ENCODE assay signal across 8 cellular contexts in the genomic region with DNA sequence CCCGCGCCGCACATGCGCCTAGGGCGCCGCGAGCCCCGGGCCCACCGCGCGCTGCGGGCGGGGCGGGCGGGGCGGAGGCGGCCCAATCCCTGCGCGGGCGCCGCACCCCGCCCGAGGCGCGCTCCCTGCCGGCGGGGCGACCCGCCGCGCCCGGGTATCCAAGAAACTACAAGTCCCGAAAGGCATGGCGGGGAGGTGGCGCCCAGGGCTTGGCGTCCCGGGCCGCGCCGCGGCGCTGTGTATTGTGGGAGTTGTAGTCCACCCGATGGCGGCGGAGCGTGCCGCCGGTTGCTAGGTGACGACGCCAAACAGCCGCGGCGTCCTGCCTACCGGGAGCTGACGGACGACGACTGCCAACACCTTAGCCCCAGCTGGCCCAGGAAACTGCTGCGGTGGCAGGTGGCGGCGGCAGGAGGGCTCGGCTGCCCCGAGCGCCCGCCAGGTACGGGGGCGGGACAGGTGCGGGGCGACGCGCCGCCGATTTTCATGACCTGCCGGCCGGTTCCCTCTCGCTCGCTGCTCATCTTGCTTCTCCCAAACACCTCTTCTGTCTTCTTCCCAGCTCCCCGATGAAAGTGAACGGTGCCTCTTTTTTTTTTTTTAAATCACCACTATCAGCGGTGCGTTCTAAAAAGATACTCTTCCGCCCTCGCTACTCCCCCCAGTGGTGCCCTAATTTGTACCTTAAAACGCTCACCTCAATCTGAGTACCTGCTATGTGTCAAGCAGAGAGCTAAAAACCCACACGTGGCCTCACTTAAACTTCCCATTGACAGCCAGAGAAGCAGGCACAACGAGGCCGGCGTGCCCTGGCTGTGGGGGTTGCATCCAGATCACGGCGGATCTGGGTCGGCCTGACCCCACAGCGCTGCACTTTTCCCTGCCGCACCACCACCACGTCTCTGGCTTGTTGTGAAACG. TPM values are rescaled to one million over a fixed set of nuclear protein-coding genes. Genes with fewer than 3 reads are reported as not detected.
DNase-seq lines count a peak whose midpoint lies in the region; ATAC-seq and TF ChIP-seq lines count a peak whose summit lies in the region.

A gene (plus strand): TSS at position 304 of the 920 bp plus-strand sequence.

- peak within 1 kb of the TSS; percentile 93 for H3K4me2 ChIP-seq in DOHH2 (ENCODE audit: low read length)

- H4K20me1 ChIP-seq in DOHH2 (ENCODE audit: control insufficient read depth, insufficient read depth, low read depth, low read length): no peaks in the 10 kb centered on the region

- H3K27me3 ChIP-seq in DOHH2 (ENCODE audit: control insufficient read depth, low read length): peaks cover 69% of the 10 kb centered on the region

- peaks cover 11% of the 10 kb centered on the region for H3K4me1 ChIP-seq in DOHH2 (ENCODE audit: control insufficient read depth, low read length)

- peak; percentile 73 for DNase-seq in GOT3 (lab: John Stamatoyannopoulos, UW)
- peak; percentile 88 for DNase-seq in LNCaP clone FGC (ENCODE audit: low read depth)
- peak; percentile 90 for DNase-seq in RPMI7951 (ENCODE audit: low read depth)
- peak; percentile 86 for DNase-seq in fibroblast of peridontal ligament (ENCODE audit: extremely low read depth)
- peak; percentile 91 for DNase-seq in natural killer cell
- peak; percentile 85 for DNase-seq in stimulated activated naive B cell treated with anti-CD40 and anti-IgM and Interleukin-4, amounts not matched to agents 10 μg/mL and 1 μg/mL and 100 μg/mL, for 72 hours

- H3K27ac ChIP-seq in DOHH2 (ENCODE audit: low read depth, low read length): no peak within 1 kb of the TSS

- intact Hi-C loops in natural killer cell (cut with micrococcal nuclease): loop anchor here (1.0 to 2.0 kb wide), 2 partner anchors 177 to 544 kb away; a partner anchor contains a TSS

- peaks cover 27% of the 10 kb centered on the region for H3K4me1 Mint-ChIP-seq in activated T-helper 17 cell treated with anti-CD3 and anti-CD28 coated beads, Interleukin-2, amount 50 U/mL, for 72 hours
- H3K4me1 Mint-ChIP-seq in natural killer cell: peaks cover 41 to 48% of the 10 kb centered on the region in 2 donors
- peaks cover 23 to 42% of the 10 kb centered on the region in 2 donors for H3K4me1 Mint-ChIP-seq in stimulated activated naive B cell treated with anti-CD40 and anti-IgM and Interleukin-4, amounts not matched to agents 10 μg/mL and 1 μg/mL and 100 μg/mL, for 72 hours

- no peaks in the 10 kb centered on the region for H3K9me2 ChIP-seq in DOHH2 (replicated peaks; ENCODE audit: control insufficient read depth, low read length)

- no peaks in the 10 kb centered on the region for H3F3A ChIP-seq in DOHH2 (ENCODE audit: control insufficient read depth, insufficient read depth)

- ATAC-seq in activated T-helper 17 cell treated with anti-CD3 and anti-CD28 coated beads, Interleukin-2, amount 50 U/mL, for 72 hours (replicated peaks): peak; percentile 94
- ATAC-seq in natural killer cell: peak; percentile 85 to 97 (median 89)
- ATAC-seq in stimulated activated naive B cell treated with anti-CD40 and anti-IgM and Interleukin-4, amounts not matched to agents 10 μg/mL and 1 μg/mL and 100 μg/mL, for 72 hours (replicated peaks): peak; percentile 97 to 98

- TF ChIP-seq CTCF in DOHH2 (IDR thresholded peaks at IDR 0.05; ENCODE audit: low read depth, low read length, poor library complexity, severe bottlenecking) (peak; percentile 44), LNCaP clone FGC (IDR thresholded peaks at IDR 0.05; ENCODE audit: control insufficient read depth, extremely low read depth, insufficient read depth) (peak; percentile 31), natural killer cell (IDR thresholded peaks at IDR 0.05) (peak; percentile 26)

- peak within 1 kb of the TSS; percentile 58 for H3K27ac Mint-ChIP-seq in activated T-helper 17 cell treated with anti-CD3 and anti-CD28 coated beads, Interleukin-2, amount 50 U/mL, for 72 hours
- H3K27ac Mint-ChIP-seq in natural killer cell: peak within 1 kb of the TSS; percentile 87 to 88
- peak within 1 kb of the TSS; percentile 95 for H3K27ac Mint-ChIP-seq in stimulated activated naive B cell treated with anti-CD40 and anti-IgM and Interleukin-4, amounts not matched to agents 10 μg/mL and 1 μg/mL and 100 μg/mL, for 72 hours

- H3K36me3 Mint-ChIP-seq in activated T-helper 17 cell treated with anti-CD3 and anti-CD28 coated beads, Interleukin-2, amount 50 U/mL, for 72 hours (ENCODE audit: low read depth): peaks cover 9% of the 10 kb centered on the region
- no peaks in the 10 kb centered on the region for H3K36me3 Mint-ChIP-seq in natural killer cell
- no peaks in the 10 kb centered on the region for H3K36me3 Mint-ChIP-seq in stimulated activated naive B cell treated with anti-CD40 and anti-IgM and Interleukin-4, amounts not matched to agents 10 μg/mL and 1 μg/mL and 100 μg/mL, for 72 hours

- H3K9me3 ChIP-seq in DOHH2 (ENCODE audit: control insufficient read depth, insufficient read depth, low read length): no peaks in the 10 kb centered on the region

- no peaks in the 10 kb centered on the region for H3K79me2 ChIP-seq in DOHH2 (ENCODE audit: control insufficient read depth, low read length)

- no peaks in the 10 kb centered on the region for H3K27me3 Mint-ChIP-seq in activated T-helper 17 cell treated with anti-CD3 and anti-CD28 coated beads, Interleukin-2, amount 50 U/mL, for 72 hours
- H3K27me3 Mint-ChIP-seq in natural killer cell (ENCODE audit: low read depth in 2 of 2): peaks cover 16 to 20% of the 10 kb centered on the region in 2 donors
- peaks cover 60 to 65% of the 10 kb centered on the region in 2 donors for H3K27me3 Mint-ChIP-seq in stimulated activated naive B cell treated with anti-CD40 and anti-IgM and Interleukin-4, amounts not matched to agents 10 μg/mL and 1 μg/mL and 100 μg/mL, for 72 hours

- H3K9me3 Mint-ChIP-seq in activated T-helper 17 cell treated with anti-CD3 and anti-CD28 coated beads, Interleukin-2, amount 50 U/mL, for 72 hours: no peaks in the 10 kb centered on the region
- H3K9me3 Mint-ChIP-seq in natural killer cell: no peaks in the 10 kb centered on the region
- H3K9me3 Mint-ChIP-seq in stimulated activated naive B cell treated with anti-CD40 and anti-IgM and Interleukin-4, amounts not matched to agents 10 μg/mL and 1 μg/mL and 100 μg/mL, for 72 hours: no peaks in the 10 kb centered on the region

- no peaks in the 10 kb centered on the region for H3K36me3 ChIP-seq in DOHH2 (ENCODE audit: control insufficient read depth, low read length)

- H3K4me3 Mint-ChIP-seq in activated T-helper 17 cell treated with anti-CD3 and anti-CD28 coated beads, Interleukin-2, amount 50 U/mL, for 72 hours: peak within 1 kb of the TSS; percentile 84
- peak within 1 kb of the TSS; percentile 92 for H3K4me3 Mint-ChIP-seq in natural killer cell
- H3K4me3 Mint-ChIP-seq in stimulated activated naive B cell treated with anti-CD40 and anti-IgM and Interleukin-4, amounts not matched to agents 10 μg/mL and 1 μg/mL and 100 μg/mL, for 72 hours: peak within 1 kb of the TSS; percentile 89 to 95

- H3K4me3 ChIP-seq in DOHH2 (ENCODE audit: low read length) (peak within 1 kb of the TSS; percentile 74), LNCaP clone FGC (ENCODE audit: low read depth, low read length) (peak within 1 kb of the TSS; percentile 61)

RNA-seq across cellular contexts. Expression of the gene that starts here (rescaled TPM):
- 0.96 TPM in 1 of 2 replicates, not detected in the other for total RNA-seq in RPMI7951 (2014; rRNA removed; shearing (Covaris generic))
- under 1 TPM; 0.11 to 0.26 TPM for total RNA-seq in activated T-helper 17 cell treated with anti-CD3 and anti-CD28 coated beads, Interleukin-2, amount 50 U/mL, for 72 hours
- total RNA-seq in natural killer cell: not detected

Comparison
In these comparisons a context has a peak if more than half of its experiments do, and no peak if none do; other contexts are left out.
1. Peak in DNase-seq in RPMI7951; RNA of the gene not detected or under 1 TPM.
2. Peak in ATAC-seq in activated T-helper 17 cell treated with anti-CD3 and anti-CD28 coated beads, Interleukin-2, amount 50 U/mL, for 72 hours; RNA of the gene not detected or under 1 TPM.
3. Peak in DNase-seq and ATAC-seq in natural killer cell; RNA of the gene not detected or under 1 TPM.